ENCODE assay signal across 8 cellular contexts in the genomic region with DNA sequence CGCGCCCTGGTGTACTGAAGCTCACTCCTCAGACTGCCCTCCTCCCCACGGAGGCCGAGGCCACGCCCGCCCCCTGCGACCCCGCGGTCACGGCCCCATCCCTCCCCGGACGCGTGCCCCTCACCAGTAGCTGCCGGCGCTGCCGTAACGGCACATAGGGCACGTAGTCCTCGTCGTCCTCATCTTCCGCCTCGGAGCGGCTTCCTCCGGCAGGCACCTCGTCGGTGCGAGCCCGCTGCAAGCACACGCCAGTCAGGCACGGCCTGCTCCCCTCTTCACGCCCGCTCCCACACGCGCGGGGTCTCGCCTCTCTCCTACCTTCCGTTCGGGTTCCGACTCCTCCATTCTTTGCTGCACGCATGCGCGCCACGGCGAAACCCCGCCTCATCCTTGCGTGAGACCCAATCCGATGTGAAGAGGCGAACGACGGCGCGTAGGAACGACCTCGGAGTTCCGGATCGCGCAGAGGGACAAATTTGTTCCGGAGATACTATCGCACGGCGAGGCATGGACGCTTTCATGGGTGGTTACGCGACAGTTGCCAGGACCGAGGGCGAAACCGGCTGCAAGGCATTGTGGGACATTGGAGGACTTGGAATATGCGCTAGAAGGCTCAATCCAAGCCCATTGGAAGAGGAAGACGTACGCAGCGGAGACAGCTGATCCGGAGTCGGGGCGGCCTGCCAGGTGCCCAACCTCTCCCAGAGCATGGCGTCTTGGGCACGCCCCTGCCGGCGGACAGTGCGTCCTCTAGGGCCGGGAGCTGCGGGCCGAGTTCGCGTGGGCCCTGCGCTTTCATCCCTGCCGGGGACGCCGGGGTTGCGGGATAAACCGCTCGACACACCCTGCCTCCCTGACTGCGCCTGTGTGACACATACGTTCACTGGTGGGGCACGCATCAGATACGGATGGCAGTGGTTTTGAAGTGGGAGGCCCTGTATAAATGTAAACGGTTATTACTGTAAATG. TPM values are rescaled to one million over a fixed set of nuclear protein-coding genes. Genes with fewer than 3 reads are reported as not detected.
DNase-seq lines count a peak whose midpoint lies in the region; ATAC-seq and TF ChIP-seq lines count a peak whose summit lies in the region.

Gene DDX41 (minus strand): TSS at position 361 of the 968 bp plus-strand sequence. CDS start 16 bp downstream, at position 345.

- ATAC-seq in effector memory CD8-positive, alpha-beta T cell (replicated peaks) = peak; percentile 84

- peaks cover 51 to 61% of the 10 kb centered on the region in 2 donors for H3K4me1 Mint-ChIP-seq in effector memory CD8-positive, alpha-beta T cell (ENCODE audit: low read depth in 2 of 2)

- H3K27ac Mint-ChIP-seq in effector memory CD8-positive, alpha-beta T cell = peak within 1 kb of the TSS; percentile 88 to 93

- H3K9me3 Mint-ChIP-seq in effector memory CD8-positive, alpha-beta T cell = no peaks in the 10 kb centered on the region

- DNase-seq in COR-L47 (lab: John Stamatoyannopoulos, UW) = peak; percentile 97
- peak; percentile 99 for DNase-seq in GM20000 (ENCODE audit: low spot score)
- DNase-seq in HT-29 (ENCODE audit: low spot score) = peak; percentile 98
- DNase-seq in NOMO-1 treated with dmso at 0.1 percent for 144 hours (lab: John Stamatoyannopoulos, UW; ENCODE audit: unreplicated experiment) = peak; percentile 98
- DNase-seq in activated CD8-positive, alpha-beta memory T cell treated with anti-CD3 and anti-CD28 coated beads for 48 hours (ENCODE audit: low read depth in 2 of 3, low spot score in 2 of 3) = peak; percentile 78 to 92 (median 91)
- peak; percentile 91 to 92 (median 91) for DNase-seq in effector memory CD8-positive, alpha-beta T cell
- DNase-seq in medulla oblongata (ENCODE audit: extremely low spot score) = peak; percentile 98
- peak; percentile 92 for DNase-seq in stimulated activated CD8-positive, alpha-beta memory T cell treated with anti-CD3 and anti-CD28 coated beads, Interleukin-12 subunit alpha, Interleukin-12 subunit beta, amount 100 ng/mL, for 1 hour (ENCODE audit: low read depth)

- H3K4me3 Mint-ChIP-seq in effector memory CD8-positive, alpha-beta T cell = peak within 1 kb of the TSS; percentile 87 to 93

- H3K36me3 Mint-ChIP-seq in effector memory CD8-positive, alpha-beta T cell (ENCODE audit: insufficient read depth) = peaks cover 31% of the 10 kb centered on the region

- TF ChIP-seq CTCF in GM20000 (IDR thresholded peaks at IDR 0.05; ENCODE audit: extremely low read depth, missing control alignments) = no peak

- no peaks in the 10 kb centered on the region for H3K27me3 Mint-ChIP-seq in effector memory CD8-positive, alpha-beta T cell

RNA-seq across cellular contexts. Expression of gene DDX41, which starts in this region (rescaled TPM):
- 240 and 269 TPM in 2 replicates for total RNA-seq in HT-29 (2014; rRNA removed; shearing (Covaris generic))

Comparison
In these comparisons a context has a peak if more than half of its experiments do, and no peak if none do; other contexts are left out.
1. Peak in every context shown above with its lines: DNase-seq and ATAC-seq.